In the genomic region with DNA sequence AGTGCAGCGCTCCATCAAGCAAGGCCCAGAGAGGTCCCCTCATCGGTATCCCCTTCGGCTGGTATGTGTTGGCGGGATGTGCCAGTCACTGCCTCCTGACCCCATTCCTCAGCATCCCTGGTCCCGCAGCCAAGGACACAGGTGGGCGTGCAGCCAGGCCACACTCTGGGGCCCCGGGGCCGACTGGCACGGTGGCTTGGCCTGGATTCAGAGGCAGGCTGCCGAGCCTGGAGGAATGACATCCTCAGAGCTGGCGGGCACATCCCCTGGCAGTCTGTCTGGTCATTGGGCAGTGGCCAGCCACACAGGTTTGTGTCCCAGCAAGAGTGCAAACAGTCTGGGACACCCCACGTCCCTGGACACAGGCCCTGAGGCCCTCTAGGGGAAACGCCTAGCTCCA, we compare ENCODE assay signal across 20 cellular contexts.
DNase-seq lines count a peak whose midpoint lies in the region; ATAC-seq and TF ChIP-seq lines count a peak whose summit lies in the region.
"Had no signal": no experiment of that assay in that cellular context is flagged by ENCODE, and none has a peak within 500 bp of the region (broad histone marks: within the 10 kb centered on the region; RNA-seq: fewer than 3 reads in every experiment).

No MANE protein-coding gene starts in this region.

- H3K4me2 ChIP-seq in mesenchymal stem cell (ENCODE audit: low read length, poor library complexity, severe bottlenecking): no peak overlapping the region

- no peaks in the 10 kb centered on the region for H3K9me3 ChIP-seq in endodermal cell (ENCODE audit: control insufficient read depth, low read length)
- H3K9me3 ChIP-seq in mesenchymal stem cell (ENCODE audit: control insufficient read depth, low read length): no peaks in the 10 kb centered on the region
- H3K9me3 ChIP-seq: colonic mucosa, ovary, thyroid gland had no signal

- peak overlapping the region; percentile 81 for H3K27ac Mint-ChIP-seq in endodermal cell
- H3K27ac Mint-ChIP-seq in type B pancreatic cell: no peak overlapping the region
- H3K27ac Mint-ChIP-seq: CD14-positive monocyte had no signal

- DNase-seq in NCI-H2196 (lab: John Stamatoyannopoulos, UW; ENCODE audit: unreplicated experiment) (peak; percentile 28), NCI-H2196 treated with DMSO at 0.1 percent for 48 hours (lab: John Stamatoyannopoulos, UW; ENCODE audit: unreplicated experiment) (no peak), endodermal cell (no peak), mesenchymal stem cell (no peak), superior temporal gyrus (ENCODE audit: extremely low spot score) (peak; percentile 40), type B pancreatic cell (ENCODE audit: extremely low spot score, unreplicated experiment) (no peak), kidney glomerular epithelial cell (lab: John Stamatoyannopoulos, UW) (no peak)
- DNase-seq: 8988T; activated naive CD4-positive, alpha-beta T cell; aorta; colonic mucosa; GF-D8; NCI-H2171; ovary; stimulated activated CD8-positive, alpha-beta memory T cell treated with anti-CD3 and anti-CD28 coated beads, Interleukin-4, amount 100 ng/mL, for 48 hours had no signal

- no peak overlapping the region for H2AK5ac ChIP-seq in mesenchymal stem cell (ENCODE audit: low read length, severe bottlenecking)

- H3K4me1 ChIP-seq in endodermal cell (ENCODE audit: control insufficient read depth, insufficient read depth, low read length): peaks cover 20% of the 10 kb centered on the region
- H3K4me1 ChIP-seq in mesenchymal stem cell (ENCODE audit: control insufficient read depth, insufficient read depth, low read depth, low read length): no peaks in the 10 kb centered on the region
- H3K4me1 ChIP-seq: colonic mucosa, thyroid gland had no signal

- no peak overlapping the region for H2AFZ ChIP-seq in mesenchymal stem cell (ENCODE audit: low read depth, low read length)

- no peaks in the 10 kb centered on the region for H3K27me3 Mint-ChIP-seq in endodermal cell (ENCODE audit: insufficient read depth)
- H3K27me3 Mint-ChIP-seq in type B pancreatic cell: peaks cover 5% of the 10 kb centered on the region

- H3K27me3 ChIP-seq in endodermal cell (ENCODE audit: control insufficient read depth, insufficient read depth, low read length, poor library complexity, severe bottlenecking) (no peaks in the 10 kb centered on the region), mesenchymal stem cell (ENCODE audit: control insufficient read depth in 1 of 2, insufficient read depth in 1 of 2, low read length in 2 of 2) (peaks cover 10 to 45% of the 10 kb centered on the region in 2 experiments)
- H3K27me3 ChIP-seq: colonic mucosa, ovary, thyroid gland had no signal

- H2BK12ac ChIP-seq in mesenchymal stem cell (ENCODE audit: low read length in 2 of 2): no peak overlapping the region

- H3K14ac ChIP-seq in mesenchymal stem cell (ENCODE audit: low read length in 2 of 2): no peak overlapping the region

- H3K4me3 Mint-ChIP-seq in endodermal cell (no peak overlapping the region), type B pancreatic cell (no peak overlapping the region)
- H3K4me3 Mint-ChIP-seq: CD14-positive monocyte had no signal

- TF ChIP-seq CTCF in endodermal cell (conservative IDR thresholded peaks at IDR 0.05) (no peak), type B pancreatic cell (conservative IDR thresholded peaks at IDR 0.05) (no peak)

- no peak overlapping the region for H2BK15ac ChIP-seq in mesenchymal stem cell (ENCODE audit: low read depth, poor library complexity, severe bottlenecking)

- H3K4ac ChIP-seq in mesenchymal stem cell (ENCODE audit: low read depth in 1 of 2, low read length in 2 of 2): no peak overlapping the region

- H3K4me3 ChIP-seq in endodermal cell (ENCODE audit: low read length) (no peak overlapping the region), mesenchymal stem cell (ENCODE audit: insufficient read depth in 1 of 2, low read depth in 1 of 2, low read length in 2 of 2) (no peak overlapping the region)
- H3K4me3 ChIP-seq: colonic mucosa, GM12878, ovary, skin epidermis, thyroid gland had no signal

- no peaks in the 10 kb centered on the region for H3K36me3 ChIP-seq in endodermal cell (ENCODE audit: control insufficient read depth, insufficient read depth, low read length)
- H3K36me3 ChIP-seq in mesenchymal stem cell (ENCODE audit: control insufficient read depth in 1 of 2, insufficient read depth in 2 of 2, low read depth in 1 of 2, low read length in 2 of 2): no peaks in the 10 kb centered on the region
- H3K36me3 ChIP-seq: colonic mucosa, ovary, thyroid gland had no signal

- no peak for ATAC-seq in HG02571 (IDR thresholded peaks at IDR 0.05; ENCODE audit: unreplicated experiment)
- ATAC-seq: GM12878 had no signal

- H2BK120ac ChIP-seq in mesenchymal stem cell (ENCODE audit: low read depth, low read length): no peak overlapping the region

- H4K91ac ChIP-seq in mesenchymal stem cell (ENCODE audit: low read length): peak overlapping the region; percentile 25

- H3K23ac ChIP-seq in mesenchymal stem cell (ENCODE audit: low read length in 2 of 2): no peak overlapping the region

- H3K4me1 Mint-ChIP-seq in endodermal cell (peaks cover 63% of the 10 kb centered on the region), type B pancreatic cell (ENCODE audit: unreplicated experiment) (peaks cover 53% of the 10 kb centered on the region)
- H3K4me1 Mint-ChIP-seq: CD14-positive monocyte had no signal

- no peaks in the 10 kb centered on the region for H3K79me1 ChIP-seq in mesenchymal stem cell (replicated peaks; ENCODE audit: low read length, poor library complexity, severe bottlenecking)

- H3K9ac ChIP-seq in endodermal cell (ENCODE audit: extremely low read depth, low read length, poor library complexity, severe bottlenecking): no peak overlapping the region
- no peak overlapping the region for H3K9ac ChIP-seq in mesenchymal stem cell (ENCODE audit: low read length)

- no peak overlapping the region for H3K18ac ChIP-seq in mesenchymal stem cell (ENCODE audit: low read depth in 1 of 2, low read length in 2 of 2)

- H2BK5ac ChIP-seq in mesenchymal stem cell (ENCODE audit: low read depth, low read length, poor library complexity, severe bottlenecking): no peak overlapping the region

- H3K9me3 Mint-ChIP-seq in endodermal cell: no peaks in the 10 kb centered on the region
- H3K9me3 Mint-ChIP-seq in type B pancreatic cell: no peaks in the 10 kb centered on the region

- H4K8ac ChIP-seq in mesenchymal stem cell (ENCODE audit: low read length): no peak overlapping the region

- H3K27ac ChIP-seq in endodermal cell (ENCODE audit: low read depth, low read length) (no peak overlapping the region), mesenchymal stem cell (ENCODE audit: low read length, poor library complexity, severe bottlenecking) (no peak overlapping the region)
- H3K27ac ChIP-seq: colonic mucosa, ovary, skin epidermis, thyroid gland had no signal

- 90 to 94% methylated on average over 12 to 13 of the region's 13 CpGs for WGBS in endodermal cell (ENCODE audit: insufficient coverage in 1 of 2, insufficient read length in 1 of 2), 2 experiments
- 84% methylated on average over 13 of the region's 13 CpGs for WGBS in mesenchymal stem cell

- no peaks in the 10 kb centered on the region for H3K36me3 Mint-ChIP-seq in endodermal cell (ENCODE audit: low read depth)
- H3K36me3 Mint-ChIP-seq in type B pancreatic cell: peaks cover 4% of the 10 kb centered on the region
- H3K36me3 Mint-ChIP-seq: CD14-positive monocyte had no signal

Comparison
In these comparisons a context has a peak if more than half of its experiments do, and no peak if none do; other contexts are left out.
1. DNase-seq: peak in NCI-H2196 (single experiment) and superior temporal gyrus (single experiment); none in NCI-H2196 treated with DMSO at 0.1 percent for 48 hours (single experiment), endodermal cell (single experiment), mesenchymal stem cell (single experiment), type B pancreatic cell (single experiment) and kidney glomerular epithelial cell (single experiment).